Comparison of ENCODE assay signal across 2 cellular contexts in the genomic region with DNA sequence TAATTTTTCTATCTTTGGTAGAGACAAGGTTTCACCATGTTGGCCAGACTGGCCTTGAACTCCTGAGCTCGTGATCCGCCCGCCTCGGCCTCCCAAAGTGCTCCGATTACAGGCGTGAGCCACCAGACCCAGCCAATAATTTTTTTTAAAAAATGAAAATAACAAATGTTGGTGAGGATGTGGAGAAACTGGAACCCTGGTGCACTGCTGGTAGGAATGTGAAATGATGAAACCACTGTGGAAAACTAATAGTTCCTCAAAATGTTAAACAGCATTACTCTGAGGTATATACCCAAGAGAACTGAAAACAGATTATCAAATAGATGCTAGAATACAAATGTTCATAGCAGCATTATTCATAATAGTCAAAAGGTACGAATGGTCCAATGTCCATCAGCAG.
TF ChIP-seq lines count a peak whose summit lies in the region.

No MANE protein-coding gene starts in this region.

TF ChIP-seq in SK-N-SH, 30 proteins besides CTCF, POLR2A, EP300 and RAD21:
- TF ChIP-seq, protein P1, sequence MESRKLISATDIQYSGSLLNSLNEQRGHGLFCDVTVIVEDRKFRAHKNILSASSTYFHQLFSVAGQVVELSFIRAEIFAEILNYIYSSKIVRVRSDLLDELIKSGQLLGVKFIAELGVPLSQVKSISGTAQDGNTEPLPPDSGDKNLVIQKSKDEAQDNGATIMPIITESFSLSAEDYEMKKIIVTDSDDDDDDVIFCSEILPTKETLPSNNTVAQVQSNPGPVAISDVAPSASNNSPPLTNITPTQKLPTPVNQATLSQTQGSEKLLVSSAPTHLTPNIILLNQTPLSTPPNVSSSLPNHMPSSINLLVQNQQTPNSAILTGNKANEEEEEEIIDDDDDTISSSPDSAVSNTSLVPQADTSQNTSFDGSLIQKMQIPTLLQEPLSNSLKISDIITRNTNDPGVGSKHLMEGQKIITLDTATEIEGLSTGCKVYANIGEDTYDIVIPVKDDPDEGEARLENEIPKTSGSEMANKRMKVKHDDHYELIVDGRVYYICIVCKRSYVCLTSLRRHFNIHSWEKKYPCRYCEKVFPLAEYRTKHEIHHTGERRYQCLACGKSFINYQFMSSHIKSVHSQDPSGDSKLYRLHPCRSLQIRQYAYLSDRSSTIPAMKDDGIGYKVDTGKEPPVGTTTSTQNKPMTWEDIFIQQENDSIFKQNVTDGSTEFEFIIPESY (IDR thresholded peaks at IDR 0.05; ENCODE audit: borderline replicate concordance, low read depth) = no peak
- TF ChIP-seq TCF12 (IDR thresholded peaks at IDR 0.05) = no peak
- no peak for TF ChIP-seq NRF1 (IDR thresholded peaks at IDR 0.05; ENCODE audit: low read depth, low read length)
- no peak for TF ChIP-seq MEF2A (IDR thresholded peaks at IDR 0.05; ENCODE audit: borderline replicate concordance, low read depth)
- TF ChIP-seq CHD2 (IDR thresholded peaks at IDR 0.05; ENCODE audit: low read length, partially characterized antibody) = no peak
- TF ChIP-seq EZH2phosphoT487 (IDR thresholded peaks at IDR 0.05; ENCODE audit: borderline replicate concordance, low read depth) = no peak
- TF ChIP-seq RXRA (IDR thresholded peaks at IDR 0.05; ENCODE audit: borderline replicate concordance, low read depth) = no peak
- TF ChIP-seq POLR2AphosphoS5 (IDR thresholded peaks at IDR 0.05; ENCODE audit: low read depth, low read length) = no peak

TF ChIP-seq in SK-N-SH treated with all-trans-retinoic acid at 6 μM for 48 hours, 23 proteins besides CTCF, POLR2A, EP300 and RAD21 (continued from another document):
- TF ChIP-seq, protein P2, sequence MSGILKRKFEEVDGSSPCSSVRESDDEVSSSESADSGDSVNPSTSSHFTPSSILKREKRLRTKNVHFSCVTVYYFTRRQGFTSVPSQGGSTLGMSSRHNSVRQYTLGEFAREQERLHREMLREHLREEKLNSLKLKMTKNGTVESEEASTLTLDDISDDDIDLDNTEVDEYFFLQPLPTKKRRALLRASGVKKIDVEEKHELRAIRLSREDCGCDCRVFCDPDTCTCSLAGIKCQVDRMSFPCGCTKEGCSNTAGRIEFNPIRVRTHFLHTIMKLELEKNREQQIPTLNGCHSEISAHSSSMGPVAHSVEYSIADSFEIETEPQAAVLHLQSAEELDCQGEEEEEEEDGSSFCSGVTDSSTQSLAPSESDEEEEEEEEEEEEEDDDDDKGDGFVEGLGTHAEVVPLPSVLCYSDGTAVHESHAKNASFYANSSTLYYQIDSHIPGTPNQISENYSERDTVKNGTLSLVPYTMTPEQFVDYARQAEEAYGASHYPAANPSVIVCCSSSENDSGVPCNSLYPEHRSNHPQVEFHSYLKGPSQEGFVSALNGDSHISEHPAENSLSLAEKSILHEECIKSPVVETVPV (CRISPR knock-in tag; IDR thresholded peaks at IDR 0.05) = no peak
- no peak for TF ChIP-seq CREB5 (CRISPR knock-in tag; IDR thresholded peaks at IDR 0.05; ENCODE audit: low read depth)
- no peak for TF ChIP-seq TOX (CRISPR knock-in tag; IDR thresholded peaks at IDR 0.05; ENCODE audit: borderline replicate concordance)
- no peak for TF ChIP-seq ZFP3 (CRISPR knock-in tag; IDR thresholded peaks at IDR 0.05)
- TF ChIP-seq PATZ1 (CRISPR knock-in tag; IDR thresholded peaks at IDR 0.05; ENCODE audit: borderline replicate concordance) = no peak
- TF ChIP-seq, protein P3, sequence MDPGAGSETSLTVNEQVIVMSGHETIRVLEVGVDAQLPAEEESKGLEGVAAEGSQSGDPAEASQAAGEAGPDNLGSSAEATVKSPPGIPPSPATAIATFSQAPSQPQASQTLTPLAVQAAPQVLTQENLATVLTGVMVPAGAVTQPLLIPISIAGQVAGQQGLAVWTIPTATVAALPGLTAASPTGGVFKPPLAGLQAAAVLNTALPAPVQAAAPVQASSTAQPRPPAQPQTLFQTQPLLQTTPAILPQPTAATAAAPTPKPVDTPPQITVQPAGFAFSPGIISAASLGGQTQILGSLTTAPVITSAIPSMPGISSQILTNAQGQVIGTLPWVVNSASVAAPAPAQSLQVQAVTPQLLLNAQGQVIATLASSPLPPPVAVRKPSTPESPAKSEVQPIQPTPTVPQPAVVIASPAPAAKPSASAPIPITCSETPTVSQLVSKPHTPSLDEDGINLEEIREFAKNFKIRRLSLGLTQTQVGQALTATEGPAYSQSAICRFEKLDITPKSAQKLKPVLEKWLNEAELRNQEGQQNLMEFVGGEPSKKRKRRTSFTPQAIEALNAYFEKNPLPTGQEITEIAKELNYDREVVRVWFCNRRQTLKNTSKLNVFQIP (CRISPR knock-in tag; IDR thresholded peaks at IDR 0.05; ENCODE audit: borderline replicate concordance, low read depth) = no peak
- no peak for TF ChIP-seq ZNF8 (CRISPR knock-in tag; IDR thresholded peaks at IDR 0.05)
